In genomic region chr20:49624988-49625387, GRCh38 we compare ENCODE assay signal across 1 cellular context. TPM values are rescaled to one million over a fixed set of nuclear protein-coding genes. Genes with fewer than 3 reads are reported as not detected.
"Had no signal": no experiment of that assay in that cellular context is flagged by ENCODE, and none has a peak within 500 bp of the region (broad histone marks: within the 10 kb centered on the region; RNA-seq: fewer than 3 reads in every experiment).

No MANE protein-coding gene starts in this region.

RNA-seq across cellular contexts. Expression of gene PTGIS, which starts 57.1 kb away (rescaled TPM):
- total RNA-seq: SJSA1 had no signal
